ENCODE assay signal across 13 cellular contexts in the genomic region with DNA sequence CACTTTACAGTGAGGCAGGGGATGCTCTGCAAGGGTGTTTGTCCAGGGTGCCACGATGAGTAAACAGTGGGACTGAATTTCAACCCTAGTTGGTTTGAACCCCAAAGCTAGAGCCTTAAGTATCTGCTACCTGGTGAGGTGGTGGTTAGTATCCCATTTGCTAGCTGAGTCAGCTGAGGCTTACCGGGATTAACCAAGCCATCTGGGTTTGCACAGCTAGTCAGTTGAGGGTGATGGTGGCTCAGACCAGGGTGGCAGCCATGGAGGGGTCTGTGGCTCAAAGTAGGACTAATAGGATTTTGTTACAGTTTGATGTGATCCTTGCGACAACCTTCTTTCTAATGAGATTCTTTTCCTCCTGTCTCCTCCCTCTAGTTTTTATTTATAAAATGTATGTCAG. TPM values are rescaled to one million over a fixed set of nuclear protein-coding genes. Genes with fewer than 3 reads are reported as not detected.
DNase-seq lines count a peak whose midpoint lies in the region; ATAC-seq and TF ChIP-seq lines count a peak whose summit lies in the region.
"Had no signal": no experiment of that assay in that cellular context is flagged by ENCODE, and none has a peak within 500 bp of the region (broad histone marks: within the 10 kb centered on the region; RNA-seq: fewer than 3 reads in every experiment).

No MANE protein-coding gene starts in this region.

- ATAC-seq in RWPE2 (ENCODE audit: low read depth): no peak

- peak overlapping the region; percentile 37; the same call in 1 of the 2 replicates for H3K9ac ChIP-seq in GM23248

- H3K4me1 ChIP-seq in GM23248 (ENCODE audit: insufficient read depth) (peaks cover 26% of the 10 kb centered on the region), RWPE2 (ENCODE audit: insufficient read depth, poor library complexity, severe bottlenecking) (peaks cover 12% of the 10 kb centered on the region)

- DNase-seq in GM23248: peak; percentile 32
- no peak for DNase-seq in RWPE2 (ENCODE audit: low spot score)
- no peak for DNase-seq in fibroblast of pulmonary artery (ENCODE audit: low read depth)
- no peak for DNase-seq in retinal pigment epithelial cell (ENCODE audit: low read depth)
- no peak for DNase-seq in NCI-H1092 (lab: John Stamatoyannopoulos, UW)
- no peak for DNase-seq in UCSD-AML1 (lab: John Stamatoyannopoulos, UW; ENCODE audit: unreplicated experiment)
- no peak for DNase-seq in activated T-cell treated with anti-CD3 and anti-CD28 coated beads for 4 hours
- no peak for DNase-seq in pons (ENCODE audit: low spot score)
- DNase-seq: activated CD8-positive, alpha-beta memory T cell treated with anti-CD3 and anti-CD28 coated beads for 24 hours; activated gamma-delta T cell; effector memory CD4-positive, alpha-beta T cell; stimulated activated CD4-positive, alpha-beta T cell treated with anti-CD3 and anti-CD28 coated beads, Interleukin-2, amount 100 ng/mL, for 48 hours; transverse colon had no signal

- H3K27me3 ChIP-seq in GM23248 (replicated peaks; ENCODE audit: insufficient read depth) (no peaks in the 10 kb centered on the region), RWPE2 (ENCODE audit: insufficient read depth, poor library complexity, severe bottlenecking) (no peaks in the 10 kb centered on the region)

- H3K4me3 ChIP-seq in GM23248 (peak overlapping the region; percentile 71), RWPE2 (ENCODE audit: severe bottlenecking) (no peak overlapping the region), fibroblast of pulmonary artery (replicated peaks; ENCODE audit: low read depth, low read length) (peak overlapping the region; percentile 79), retinal pigment epithelial cell (ENCODE audit: low read length) (peak overlapping the region; percentile 21)
- H3K4me3 ChIP-seq: transverse colon had no signal

- peak overlapping the region; percentile 90 for H3K4me2 ChIP-seq in GM23248 (ENCODE audit: unreplicated experiment)

- 81 to 90% methylated on average over 3 of the region's 3 CpGs for WGBS in GM23248 (ENCODE audit: low coverage in 1 of 2, low lambda C conversion rate in 2 of 2, missing lambda C conversion rate in 2 of 2), 2 experiments

- in situ Hi-C loops in GM23248 (cut with MboI): no loop called here

- no peak for TF ChIP-seq CTCF in RWPE2 (IDR thresholded peaks at IDR 0.05; ENCODE audit: poor library complexity, severe bottlenecking)
- no peak for TF ChIP-seq CTCF in fibroblast of pulmonary artery (IDR thresholded peaks at IDR 0.05; ENCODE audit: low read length, missing control alignments)
- no peak for TF ChIP-seq CTCF in retinal pigment epithelial cell (conservative IDR thresholded peaks at IDR 0.05; ENCODE audit: low read depth, low read length)

- peaks cover 64% of the 10 kb centered on the region for H3K79me2 ChIP-seq in GM23248 (ENCODE audit: insufficient read depth)

- no peaks in the 10 kb centered on the region for H3K9me3 ChIP-seq in GM23248 (ENCODE audit: low read depth)
- H3K9me3 ChIP-seq in RWPE2 (ENCODE audit: severe bottlenecking): peaks cover 3% of the 10 kb centered on the region
- H3K9me3 ChIP-seq: transverse colon had no signal

- peaks cover 18% of the 10 kb centered on the region; the same call in 1 of the 2 replicates for H4K20me1 ChIP-seq in GM23248 (ENCODE audit: insufficient read depth)

- no peak overlapping the region for H2AFZ ChIP-seq in GM23248

- H3K36me3 ChIP-seq in GM23248 (ENCODE audit: low read depth): peaks cover 18% of the 10 kb centered on the region; the same call in 1 of the 2 replicates
- peaks cover 24% of the 10 kb centered on the region for H3K36me3 ChIP-seq in RWPE2 (ENCODE audit: low read depth)
- H3K36me3 ChIP-seq: transverse colon had no signal

- no peaks in the 10 kb centered on the region for H3K9me2 ChIP-seq in GM23248 (ENCODE audit: insufficient read depth)

- H3K27ac ChIP-seq in GM23248 (peak overlapping the region; percentile 85), RWPE2 (ENCODE audit: poor library complexity, severe bottlenecking) (peak overlapping the region; percentile 62)
- H3K27ac ChIP-seq: transverse colon had no signal

- H3F3A ChIP-seq in GM23248 (ENCODE audit: insufficient read depth): peaks cover 34% of the 10 kb centered on the region

RNA-seq across cellular contexts. Expression of a gene that starts 1.9 kb away (rescaled TPM):
- total RNA-seq in GM23248 (2014; rRNA removed; shearing (Covaris generic)): 36.8 and 56.2 TPM in 2 replicates
- polyA plus RNA-seq in GM23248 (2016; fragmentation: Nextera tagmentation; extraction: Ambion mirVana): 4.0 and 4.9 TPM in 2 replicates

RNA-seq across cellular contexts. Expression of a gene that starts 4.6 kb away (rescaled TPM):
- total RNA-seq in GM23248 (2014; rRNA removed; shearing (Covaris generic)): 8.0 and 8.1 TPM in 2 replicates
- 4.3 and 4.6 TPM in 2 replicates for polyA plus RNA-seq in GM23248 (2016; fragmentation: Nextera tagmentation; extraction: Ambion mirVana)
